In the genomic region with DNA sequence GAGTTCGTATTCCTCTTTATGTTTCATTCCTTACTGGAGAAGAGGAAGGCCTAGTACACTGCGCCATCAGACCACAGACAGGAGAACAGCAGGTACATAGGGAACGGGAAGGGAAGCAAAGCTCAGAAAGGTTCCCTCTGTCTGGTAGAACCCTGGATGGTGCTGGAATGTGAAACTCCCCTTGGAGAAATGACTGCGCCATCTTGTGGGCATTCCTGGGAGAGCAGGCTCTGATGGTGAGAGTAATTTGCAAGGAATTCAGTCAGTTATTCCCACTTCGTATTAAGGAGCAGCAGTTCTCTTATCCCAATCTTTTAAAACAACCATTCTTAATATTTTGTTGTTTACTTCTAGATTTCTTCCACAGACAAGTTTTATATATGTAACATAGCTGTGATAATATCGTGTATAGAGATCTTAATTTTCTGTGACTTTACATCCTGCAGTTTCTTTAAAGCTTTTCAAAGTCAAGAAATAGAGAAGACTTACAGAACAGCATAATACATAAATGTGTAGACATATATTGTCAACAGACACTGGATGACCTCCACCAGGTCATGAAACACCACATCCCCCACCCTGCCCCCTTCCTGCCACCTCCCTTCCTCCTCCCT, we compare ENCODE assay signal across 9 cellular contexts.
DNase-seq lines count a peak whose midpoint lies in the region; ATAC-seq and TF ChIP-seq lines count a peak whose summit lies in the region.
"Had no signal": no experiment of that assay in that cellular context is flagged by ENCODE, and none has a peak within 500 bp of the region (broad histone marks: within the 10 kb centered on the region; RNA-seq: fewer than 3 reads in every experiment).

No MANE protein-coding gene starts in this region.

- no peaks in the 10 kb centered on the region for H3K4me1 ChIP-seq in liver (ENCODE audit: control insufficient read depth in 4 of 4, insufficient read depth in 4 of 4, low read length in 3 of 4)

- H3K36me3 ChIP-seq in liver (ENCODE audit: control insufficient read depth in 4 of 4, insufficient read depth in 3 of 4, low read depth in 1 of 4, low read length in 3 of 4) = no peaks in the 10 kb centered on the region

- 33% methylated on average over 6 of the region's 6 CpGs for WGBS in liver

- H3K9ac ChIP-seq in liver (ENCODE audit: low read depth in 1 of 2, low read length in 2 of 2) = no peak overlapping the region

- H3K4me3 ChIP-seq in coronary artery (no peak overlapping the region), liver (ENCODE audit: low read depth in 1 of 3, low read length in 3 of 3) (no peak overlapping the region)
- H3K4me3 ChIP-seq: skin epidermis had no signal

- peaks cover 0 to 8% (median 3%) of the 10 kb centered on the region in 4 donors for H3K27me3 ChIP-seq in liver (ENCODE audit: control insufficient read depth in 4 of 4, insufficient read depth in 4 of 4, low read length in 3 of 4)

- TF ChIP-seq CTCF in coronary artery (IDR thresholded peaks at IDR 0.05) (peak; percentile 47), liver (IDR thresholded peaks at IDR 0.05; ENCODE audit: low read depth, low read length, missing input control) (peak; percentile 86)

- H3K9me3 ChIP-seq in liver (ENCODE audit: control insufficient read depth in 4 of 4, low read length in 3 of 4) = no peaks in the 10 kb centered on the region

- no peak overlapping the region for H3K27ac ChIP-seq in coronary artery
- H3K27ac ChIP-seq in liver (ENCODE audit: low read depth in 1 of 2, low read length in 2 of 2) = no peak overlapping the region
- H3K27ac ChIP-seq: skin epidermis had no signal

- TF ChIP-seq RAD21 in liver (IDR thresholded peaks at IDR 0.05) = peak; percentile 71 to 82

- DNase-seq in A172 (ENCODE audit: low spot score) = peak; percentile 73
- DNase-seq in GM19238 (ENCODE audit: insufficient read length, low spot score) = peak; percentile 29
- DNase-seq in NCI-H2196 treated with DMSO at 0.1 percent for 48 hours (lab: John Stamatoyannopoulos, UW; ENCODE audit: unreplicated experiment) = peak; percentile 18
- DNase-seq in activated CD4-positive, alpha-beta T cell treated with anti-CD3 and anti-CD28 coated beads for 4 hours = peak; percentile 29 to 54
- no peak for DNase-seq in coronary artery (ENCODE audit: low spot score)
- peak; percentile 5 to 45 (median 22) for DNase-seq in stimulated activated CD4-positive, alpha-beta T cell treated with anti-CD3 and anti-CD28 coated beads, TNF-alpha, amount 100 ng/mL, for 48 hours (ENCODE audit: low read depth in 3 of 3)

- ATAC-seq in GM21717 (IDR thresholded peaks at IDR 0.05; ENCODE audit: unreplicated experiment) = no peak

TF ChIP-seq in liver, 16 proteins besides CTCF, POLR2A, EP300 and RAD21:
- TF ChIP-seq FOXA1 (IDR thresholded peaks at IDR 0.05) (no peak), HNF4G (IDR thresholded peaks at IDR 0.05) (no peak), HNF4A (conservative IDR thresholded peaks at IDR 0.05) (no peak)
- TF ChIP-seq, protein P1, sequence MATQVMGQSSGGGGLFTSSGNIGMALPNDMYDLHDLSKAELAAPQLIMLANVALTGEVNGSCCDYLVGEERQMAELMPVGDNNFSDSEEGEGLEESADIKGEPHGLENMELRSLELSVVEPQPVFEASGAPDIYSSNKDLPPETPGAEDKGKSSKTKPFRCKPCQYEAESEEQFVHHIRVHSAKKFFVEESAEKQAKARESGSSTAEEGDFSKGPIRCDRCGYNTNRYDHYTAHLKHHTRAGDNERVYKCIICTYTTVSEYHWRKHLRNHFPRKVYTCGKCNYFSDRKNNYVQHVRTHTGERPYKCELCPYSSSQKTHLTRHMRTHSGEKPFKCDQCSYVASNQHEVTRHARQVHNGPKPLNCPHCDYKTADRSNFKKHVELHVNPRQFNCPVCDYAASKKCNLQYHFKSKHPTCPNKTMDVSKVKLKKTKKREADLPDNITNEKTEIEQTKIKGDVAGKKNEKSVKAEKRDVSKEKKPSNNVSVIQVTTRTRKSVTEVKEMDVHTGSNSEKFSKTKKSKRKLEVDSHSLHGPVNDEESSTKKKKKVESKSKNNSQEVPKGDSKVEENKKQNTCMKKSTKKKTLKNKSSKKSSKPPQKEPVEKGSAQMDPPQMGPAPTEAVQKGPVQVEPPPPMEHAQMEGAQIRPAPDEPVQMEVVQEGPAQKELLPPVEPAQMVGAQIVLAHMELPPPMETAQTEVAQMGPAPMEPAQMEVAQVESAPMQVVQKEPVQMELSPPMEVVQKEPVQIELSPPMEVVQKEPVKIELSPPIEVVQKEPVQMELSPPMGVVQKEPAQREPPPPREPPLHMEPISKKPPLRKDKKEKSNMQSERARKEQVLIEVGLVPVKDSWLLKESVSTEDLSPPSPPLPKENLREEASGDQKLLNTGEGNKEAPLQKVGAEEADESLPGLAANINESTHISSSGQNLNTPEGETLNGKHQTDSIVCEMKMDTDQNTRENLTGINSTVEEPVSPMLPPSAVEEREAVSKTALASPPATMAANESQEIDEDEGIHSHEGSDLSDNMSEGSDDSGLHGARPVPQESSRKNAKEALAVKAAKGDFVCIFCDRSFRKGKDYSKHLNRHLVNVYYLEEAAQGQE (IDR thresholded peaks at IDR 0.05) = no peak
- TF ChIP-seq, protein P2, sequence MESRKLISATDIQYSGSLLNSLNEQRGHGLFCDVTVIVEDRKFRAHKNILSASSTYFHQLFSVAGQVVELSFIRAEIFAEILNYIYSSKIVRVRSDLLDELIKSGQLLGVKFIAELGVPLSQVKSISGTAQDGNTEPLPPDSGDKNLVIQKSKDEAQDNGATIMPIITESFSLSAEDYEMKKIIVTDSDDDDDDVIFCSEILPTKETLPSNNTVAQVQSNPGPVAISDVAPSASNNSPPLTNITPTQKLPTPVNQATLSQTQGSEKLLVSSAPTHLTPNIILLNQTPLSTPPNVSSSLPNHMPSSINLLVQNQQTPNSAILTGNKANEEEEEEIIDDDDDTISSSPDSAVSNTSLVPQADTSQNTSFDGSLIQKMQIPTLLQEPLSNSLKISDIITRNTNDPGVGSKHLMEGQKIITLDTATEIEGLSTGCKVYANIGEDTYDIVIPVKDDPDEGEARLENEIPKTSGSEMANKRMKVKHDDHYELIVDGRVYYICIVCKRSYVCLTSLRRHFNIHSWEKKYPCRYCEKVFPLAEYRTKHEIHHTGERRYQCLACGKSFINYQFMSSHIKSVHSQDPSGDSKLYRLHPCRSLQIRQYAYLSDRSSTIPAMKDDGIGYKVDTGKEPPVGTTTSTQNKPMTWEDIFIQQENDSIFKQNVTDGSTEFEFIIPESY (IDR thresholded peaks at IDR 0.05) = no peak
- TF ChIP-seq, protein P3, sequence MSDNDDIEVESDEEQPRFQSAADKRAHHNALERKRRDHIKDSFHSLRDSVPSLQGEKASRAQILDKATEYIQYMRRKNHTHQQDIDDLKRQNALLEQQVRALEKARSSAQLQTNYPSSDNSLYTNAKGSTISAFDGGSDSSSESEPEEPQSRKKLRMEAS (IDR thresholded peaks at IDR 0.05) = no peak
